11 cellular contexts compared by ENCODE assay signal in genomic region chr3:141240290-141241247, GRCh38. TPM values are rescaled to one million over a fixed set of nuclear protein-coding genes. Genes with fewer than 3 reads are reported as not detected.
DNase-seq lines count a peak whose midpoint lies in the region; ATAC-seq and TF ChIP-seq lines count a peak whose summit lies in the region.
"Had no signal": no experiment of that assay in that cellular context is flagged by ENCODE, and none has a peak within 500 bp of the region (broad histone marks: within the 10 kb centered on the region; RNA-seq: fewer than 3 reads in every experiment).

No MANE protein-coding gene starts in this region.

- H2BK15ac ChIP-seq in mesenchymal stem cell (ENCODE audit: low read depth, poor library complexity, severe bottlenecking) = no peak overlapping the region

- H2BK120ac ChIP-seq in mesenchymal stem cell (ENCODE audit: low read depth, low read length) = no peak overlapping the region

- peaks cover 6% of the 10 kb centered on the region; the same call in 1 of the 2 replicates for H3K4me1 ChIP-seq in HEK293 (ENCODE audit: control insufficient read depth, insufficient read depth, low read length)
- peaks cover 35% of the 10 kb centered on the region for H3K4me1 ChIP-seq in adipocyte (ENCODE audit: control insufficient read depth, insufficient read depth, low read length)
- peaks cover 23% of the 10 kb centered on the region for H3K4me1 ChIP-seq in mesenchymal stem cell (ENCODE audit: control insufficient read depth, insufficient read depth, low read depth, low read length)

- DNase-seq in CD1c-positive myeloid dendritic cell (ENCODE audit: extremely low spot score) (peak; percentile 35), adipocyte (ENCODE audit: low read depth) (peak; percentile 28), mesenchymal stem cell (peak; percentile 26), RWPE1 (ENCODE audit: low spot score) (no peak)
- DNase-seq: cerebellar nuclear complex, glutamatergic neuron, small intestine had no signal

- peaks cover 4% of the 10 kb centered on the region for H3K79me1 ChIP-seq in mesenchymal stem cell (replicated peaks; ENCODE audit: low read length, poor library complexity, severe bottlenecking)

- WGBS in mesenchymal stem cell = 38% methylated on average over 2 of the region's 2 CpGs

- no peak overlapping the region for H2BK12ac ChIP-seq in mesenchymal stem cell (ENCODE audit: low read length in 2 of 2)

- H2BK5ac ChIP-seq in mesenchymal stem cell (ENCODE audit: low read depth, low read length, poor library complexity, severe bottlenecking) = no peak overlapping the region

- CTCF ChIA-PET in HEK293 (lab: Yijun Ruan, JAX) (interaction anchor here (0.6 to 2.2 kb wide), 2 partner anchors 9 to 373 kb away, joined by 3 to 8 read pairs; partner anchors contain the start of gene PXYLP1), RWPE1 (lab: Yijun Ruan, JAX) (interaction anchor here (0.6 to 1.0 kb wide), 3 partner anchors 9 to 1207 kb away, joined by 3 to 5 read pairs (median 4); partner anchors contain the start of gene PXYLP1)

- H3K27me3 ChIP-seq in adipocyte (replicated peaks; ENCODE audit: control insufficient read depth, insufficient read depth, low read length) (no peaks in the 10 kb centered on the region), mesenchymal stem cell (ENCODE audit: control insufficient read depth in 1 of 2, insufficient read depth in 1 of 2, low read length in 2 of 2) (no peaks in the 10 kb centered on the region)

- H3K9ac ChIP-seq in adipocyte (ENCODE audit: low read length) (no peak overlapping the region), mesenchymal stem cell (ENCODE audit: low read length) (no peak overlapping the region)

- no peak overlapping the region for H3K14ac ChIP-seq in mesenchymal stem cell (ENCODE audit: low read length in 2 of 2)

- no peak overlapping the region for H4K91ac ChIP-seq in mesenchymal stem cell (ENCODE audit: low read length)

- H3K4me3 ChIP-seq in HEK293 (ENCODE audit: low read depth, low read length) (no peak overlapping the region), adipocyte (ENCODE audit: low read length) (no peak overlapping the region), mesenchymal stem cell (ENCODE audit: insufficient read depth in 1 of 2, low read depth in 1 of 2, low read length in 2 of 2) (no peak overlapping the region)

- no peak overlapping the region for H3K18ac ChIP-seq in mesenchymal stem cell (ENCODE audit: low read depth in 1 of 2, low read length in 2 of 2)

- H2AK5ac ChIP-seq in mesenchymal stem cell (ENCODE audit: low read length, severe bottlenecking) = no peak overlapping the region

- POLR2A ChIA-PET in HEK293 (lab: Yijun Ruan, JAX) = no interaction called here
- POLR2A ChIA-PET in RWPE1 (lab: Yijun Ruan, JAX; ENCODE audit: low non-redundant PET) = no interaction called here

- no peak overlapping the region for H2AFZ ChIP-seq in mesenchymal stem cell (ENCODE audit: low read depth, low read length)

- H3K36me3 ChIP-seq in HEK293 (ENCODE audit: control insufficient read depth in 2 of 2, insufficient read depth in 1 of 2, low read length in 2 of 2) = peaks cover 0 to 18% of the 10 kb centered on the region in 2 experiments; a peak in 1 of 3 replicates
- no peaks in the 10 kb centered on the region for H3K36me3 ChIP-seq in adipocyte (ENCODE audit: control insufficient read depth, insufficient read depth, low read length, severe bottlenecking)
- peaks cover 0 to 9% of the 10 kb centered on the region in 2 experiments for H3K36me3 ChIP-seq in mesenchymal stem cell (ENCODE audit: control insufficient read depth in 1 of 2, insufficient read depth in 2 of 2, low read depth in 1 of 2, low read length in 2 of 2)

- TF ChIP-seq CTCF in HEK293 (tag by site-specific recombination; IDR thresholded peaks at IDR 0.05) = no peak
- no peak for TF ChIP-seq CTCF in RWPE1 (conservative IDR thresholded peaks at IDR 0.05; ENCODE audit: low read depth)

- no peak overlapping the region for H3K4ac ChIP-seq in mesenchymal stem cell (ENCODE audit: low read depth in 1 of 2, low read length in 2 of 2)

- no peak for ATAC-seq in HG02623 (IDR thresholded peaks at IDR 0.05; ENCODE audit: unreplicated experiment)
- no peak for ATAC-seq in HG03039 (IDR thresholded peaks at IDR 0.05; ENCODE audit: unreplicated experiment)
- ATAC-seq in HG02610 (IDR thresholded peaks at IDR 0.05; ENCODE audit: unreplicated experiment) = no peak

- H3K27ac ChIP-seq in HEK293 (ENCODE audit: extremely low read depth, low read depth, low read length) (no peak overlapping the region), mesenchymal stem cell (ENCODE audit: low read length, poor library complexity, severe bottlenecking) (no peak overlapping the region), RWPE1 (no peak overlapping the region)

- H4K8ac ChIP-seq in mesenchymal stem cell (ENCODE audit: low read length) = no peak overlapping the region

- H3K9me3 ChIP-seq in HEK293 (ENCODE audit: control insufficient read depth, insufficient read depth, low read depth, low read length) = no peaks in the 10 kb centered on the region
- no peaks in the 10 kb centered on the region for H3K9me3 ChIP-seq in adipocyte (ENCODE audit: control insufficient read depth, low read length)
- no peaks in the 10 kb centered on the region for H3K9me3 ChIP-seq in mesenchymal stem cell (ENCODE audit: control insufficient read depth, low read length)

- no peak overlapping the region for H3K4me2 ChIP-seq in mesenchymal stem cell (ENCODE audit: low read length, poor library complexity, severe bottlenecking)

- H3K23ac ChIP-seq in mesenchymal stem cell (ENCODE audit: low read length in 2 of 2) = no peak overlapping the region

TF ChIP-seq in HEK293, 187 proteins besides CTCF, POLR2A, EP300 and RAD21 (continues in another document):
- TF ChIP-seq MZF1 (tag by site-specific recombination; IDR thresholded peaks at IDR 0.05; ENCODE audit: borderline replicate concordance) (no peak), ZFHX2 (tag by site-specific recombination; conservative IDR thresholded peaks at IDR 0.05) (peak; percentile 57), GLIS1 (tag by site-specific recombination; IDR thresholded peaks at IDR 0.05) (peak; percentile 89), EGR2 (tag by site-specific recombination; IDR thresholded peaks at IDR 0.05; ENCODE audit: low read depth) (peak; percentile 79), ZNF239 (tag by site-specific recombination; IDR thresholded peaks at IDR 0.05) (no peak), ZIC2 (tag by site-specific recombination; IDR thresholded peaks at IDR 0.05) (peak; percentile 56), OSR2 (tag by site-specific recombination; IDR thresholded peaks at IDR 0.05) (peak; percentile 79), SCRT2 (tag by site-specific recombination; IDR thresholded peaks at IDR 0.05) (no peak), ZNF664 (tag by site-specific recombination; IDR thresholded peaks at IDR 0.05) (no peak), YY2 (tag by site-specific recombination; IDR thresholded peaks at IDR 0.05) (peak; percentile 17; the same call in 1 of the 2 replicates), KLF9 (tag by site-specific recombination; IDR thresholded peaks at IDR 0.05; ENCODE audit: low read depth) (no peak), SP7 (tag by site-specific recombination; IDR thresholded peaks at IDR 0.05) (0 out of 2 replicates have a peak, but pooled peaks have one; percentile 38), ZNF629 (tag by site-specific recombination; IDR thresholded peaks at IDR 0.05) (peak; percentile 29; the same call in 1 of the 2 replicates), ZBTB7A (tag by site-specific recombination; IDR thresholded peaks at IDR 0.05; ENCODE audit: low read depth) (no peak), ZBTB1 (tag by site-specific recombination; IDR thresholded peaks at IDR 0.05) (no peak)
- TF ChIP-seq, protein P1, sequence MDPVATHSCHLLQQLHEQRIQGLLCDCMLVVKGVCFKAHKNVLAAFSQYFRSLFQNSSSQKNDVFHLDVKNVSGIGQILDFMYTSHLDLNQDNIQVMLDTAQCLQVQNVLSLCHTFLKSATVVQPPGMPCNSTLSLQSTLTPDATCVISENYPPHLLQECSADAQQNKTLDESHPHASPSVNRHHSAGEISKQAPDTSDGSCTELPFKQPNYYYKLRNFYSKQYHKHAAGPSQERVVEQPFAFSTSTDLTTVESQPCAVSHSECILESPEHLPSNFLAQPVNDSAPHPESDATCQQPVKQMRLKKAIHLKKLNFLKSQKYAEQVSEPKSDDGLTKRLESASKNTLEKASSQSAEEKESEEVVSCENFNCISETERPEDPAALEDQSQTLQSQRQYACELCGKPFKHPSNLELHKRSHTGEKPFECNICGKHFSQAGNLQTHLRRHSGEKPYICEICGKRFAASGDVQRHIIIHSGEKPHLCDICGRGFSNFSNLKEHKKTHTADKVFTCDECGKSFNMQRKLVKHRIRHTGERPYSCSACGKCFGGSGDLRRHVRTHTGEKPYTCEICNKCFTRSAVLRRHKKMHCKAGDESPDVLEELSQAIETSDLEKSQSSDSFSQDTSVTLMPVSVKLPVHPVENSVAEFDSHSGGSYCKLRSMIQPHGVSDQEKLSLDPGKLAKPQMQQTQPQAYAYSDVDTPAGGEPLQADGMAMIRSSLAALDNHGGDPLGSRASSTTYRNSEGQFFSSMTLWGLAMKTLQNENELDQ (tag by site-specific recombination; IDR thresholded peaks at IDR 0.05; ENCODE audit: low read depth) = no peak
- TF ChIP-seq, protein P2, sequence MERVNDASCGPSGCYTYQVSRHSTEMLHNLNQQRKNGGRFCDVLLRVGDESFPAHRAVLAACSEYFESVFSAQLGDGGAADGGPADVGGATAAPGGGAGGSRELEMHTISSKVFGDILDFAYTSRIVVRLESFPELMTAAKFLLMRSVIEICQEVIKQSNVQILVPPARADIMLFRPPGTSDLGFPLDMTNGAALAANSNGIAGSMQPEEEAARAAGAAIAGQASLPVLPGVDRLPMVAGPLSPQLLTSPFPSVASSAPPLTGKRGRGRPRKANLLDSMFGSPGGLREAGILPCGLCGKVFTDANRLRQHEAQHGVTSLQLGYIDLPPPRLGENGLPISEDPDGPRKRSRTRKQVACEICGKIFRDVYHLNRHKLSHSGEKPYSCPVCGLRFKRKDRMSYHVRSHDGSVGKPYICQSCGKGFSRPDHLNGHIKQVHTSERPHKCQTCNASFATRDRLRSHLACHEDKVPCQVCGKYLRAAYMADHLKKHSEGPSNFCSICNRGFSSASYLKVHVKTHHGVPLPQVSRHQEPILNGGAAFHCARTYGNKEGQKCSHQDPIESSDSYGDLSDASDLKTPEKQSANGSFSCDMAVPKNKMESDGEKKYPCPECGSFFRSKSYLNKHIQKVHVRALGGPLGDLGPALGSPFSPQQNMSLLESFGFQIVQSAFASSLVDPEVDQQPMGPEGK (tag by site-specific recombination; IDR thresholded peaks at IDR 0.05) = 0 out of 2 replicates have a peak, but pooled peaks have one; percentile 13

RNA-seq across cellular contexts. Expression of gene PXYLP1, which starts 8.9 kb away (rescaled TPM):
- 4.6 TPM for polyA plus RNA-seq in mesenchymal stem cell (2013, experiment 1 of 2)
- 4.5 TPM for polyA plus RNA-seq in mesenchymal stem cell (2013, experiment 2 of 2)
